Comparison of ENCODE assay signal across 40 cellular contexts in genomic region chr6:14062345-14063029, GRCh38.
"Had no signal": no experiment of that assay in that cellular context is flagged by ENCODE, and none has a peak within 500 bp of the region (broad histone marks: within the 10 kb centered on the region; RNA-seq: fewer than 3 reads in every experiment).

No MANE protein-coding gene starts in this region.

- H3K9me3 Mint-ChIP-seq: activated naive CD4-positive, alpha-beta T cell treated with anti-CD3 and anti-CD28 coated beads for 36 hours; activated naive CD4-positive, alpha-beta T cell treated with anti-CD3 and anti-CD28 coated beads, Interleukin-2, amount 10 ng/mL, durations not matched to agents 7 days and 5 days; activated naive CD4-positive, alpha-beta T cell treated with anti-CD3 and anti-CD28 coated beads, Interleukin-2, amount 50 U/mL, for 24 hours; activated naive CD4-positive, alpha-beta T cell treated with anti-CD3 and anti-CD28 coated beads, Interleukin-2, amount 50 U/mL, for 72 hours; activated naive CD8-positive, alpha-beta T cell treated with anti-CD3 and anti-CD28 coated beads, Interleukin-2, amount 10 ng/mL, durations not matched to agents 7 days and 5 days; activated T-cell treated with anti-CD3 and anti-CD28 coated beads, Interleukin-2, amount 50 U/mL, for 24 hours; activated T-cell treated with anti-CD3 and anti-CD28 coated beads, Interleukin-2, amount 50 U/mL, for 72 hours; activated T-helper 1 cell treated with anti-CD3 and anti-CD28 coated beads, Interleukin-12 subunit alpha, Interleukin-12 subunit beta, Interleukin-2, Interleukin-4 antibody, amounts not matched to agents 30 ng/mL and 10 ng/mL and 1 ng/mL, durations not matched to agents 14 hours and 24 hours and 36 hours; activated T-helper 17 cell treated with anti-CD3 and anti-CD28 coated beads, Interleukin-2, amount 50 U/mL, for 72 hours; activated T-helper 2 cell treated with anti-CD3 and anti-CD28 coated beads, Interferon-gamma antibody, Interleukin-2, Interleukin-4, amounts not matched to agents 10 μg/mL and 5 μg/mL and 100 μg/mL, durations not matched to agents 14 hours and 24 hours and 36 hours; central memory CD8-positive, alpha-beta T cell had no signal

- H3K27ac ChIP-seq: adrenal gland, ascending aorta, body of pancreas, brain microvascular endothelial cell, breast epithelium, cardiac muscle cell had no signal

- ATAC-seq: activated naive CD4-positive, alpha-beta T cell treated with anti-CD3 and anti-CD28 coated beads, Interleukin-2, amount 50 U/mL, for 72 hours; activated naive CD8-positive, alpha-beta T cell treated with anti-CD3 and anti-CD28 coated beads, Interleukin-2, amount 50 U/mL, for 24 hours; activated T-cell treated with anti-CD3 and anti-CD28 coated beads, Interleukin-2, amount 50 U/mL, for 4 hours; activated T-cell treated with anti-CD3 and anti-CD28 coated beads, Interleukin-2, amount 50 U/mL, for 72 hours; activated T-helper 17 cell treated with anti-CD3 and anti-CD28 coated beads, Interleukin-2, amount 50 U/mL, for 72 hours; body of pancreas had no signal

- H3K27me3 ChIP-seq: ascending aorta, body of pancreas, breast epithelium, cardiac muscle cell had no signal

- H3K4me1 Mint-ChIP-seq: activated naive CD8-positive, alpha-beta T cell treated with anti-CD3 and anti-CD28 coated beads for 36 hours had no signal

- H3K9me3 ChIP-seq: adrenal gland, ascending aorta, body of pancreas, breast epithelium had no signal

- DNase-seq: activated effector memory CD4-positive, alpha-beta T cell treated with anti-CD3 and anti-CD28 coated beads, Interleukin-2, amount 50 U/mL, for 16 hours; activated effector memory CD4-positive, alpha-beta T cell treated with Interleukin-2 at 50 U/mL for 16 hours; activated gamma-delta T cell; activated gamma-delta T cell treated with Interleukin-2 at 50 U/mL for 16 hours; activated naive CD4-positive, alpha-beta T cell; activated naive CD4-positive, alpha-beta T cell treated with anti-CD3 and anti-CD28 coated beads for 36 hours; activated naive CD4-positive, alpha-beta T cell treated with anti-CD3 and anti-CD28 coated beads, Interleukin-2, amount 10 ng/mL, durations not matched to agents 7 days and 5 days; activated naive CD4-positive, alpha-beta T cell treated with anti-CD3 and anti-CD28 coated beads, Interleukin-2, amount 50 U/mL, for 16 hours; activated naive CD4-positive, alpha-beta T cell treated with Interleukin-2 at 50 U/mL for 16 hours; activated naive CD8-positive, alpha-beta T cell treated with anti-CD3 and anti-CD28 coated beads for 36 hours; activated naive CD8-positive, alpha-beta T cell treated with anti-CD3 and anti-CD28 coated beads, Interleukin-2, amount 10 ng/mL, durations not matched to agents 7 days and 5 days; activated naive CD8-positive, alpha-beta T cell treated with anti-CD3 and anti-CD28 coated beads, Interleukin-2, amount 50 U/mL, for 24 hours; activated T-cell treated with anti-CD3 and anti-CD28 coated beads, Interleukin-2, amount 50 U/mL, for 1 hour; activated T-cell treated with anti-CD3 and anti-CD28 coated beads, Interleukin-2, amount 50 U/mL, for 24 hours; activated T-cell treated with anti-CD3 and anti-CD28 coated beads, Interleukin-2, amount 50 U/mL, for 4 hours; activated T-cell treated with anti-CD3 and anti-CD28 coated beads, Interleukin-2, amount 50 U/mL, for 48 hours; activated T-cell treated with anti-CD3 and anti-CD28 coated beads, Interleukin-2, amount 50 U/mL, for 72 hours; adrenal gland; amniotic stem cell; amygdala; anterior cingulate cortex; aorta; body of pancreas; brain microvascular endothelial cell; caudate nucleus; central memory CD4-positive, alpha-beta T cell; cerebellar nuclear complex had no signal

- H3K4me3 ChIP-seq: adrenal gland, ascending aorta, body of pancreas, breast epithelium, cardiac muscle cell had no signal

- FAIRE-seq: astrocyte, bronchial epithelial cell had no signal

- H3K36me3 Mint-ChIP-seq: activated naive CD4-positive, alpha-beta T cell treated with anti-CD3 and anti-CD28 coated beads, Interleukin-2, amount 10 ng/mL, durations not matched to agents 7 days and 5 days; activated naive CD4-positive, alpha-beta T cell treated with anti-CD3 and anti-CD28 coated beads, Interleukin-2, amount 50 U/mL, for 24 hours; activated naive CD8-positive, alpha-beta T cell treated with anti-CD3 and anti-CD28 coated beads for 36 hours; activated naive CD8-positive, alpha-beta T cell treated with anti-CD3 and anti-CD28 coated beads, Interleukin-2, amount 10 ng/mL, durations not matched to agents 7 days and 5 days; brain had no signal

- H3K4me3 Mint-ChIP-seq: activated naive CD4-positive, alpha-beta T cell treated with anti-CD3 and anti-CD28 coated beads for 36 hours; activated naive CD4-positive, alpha-beta T cell treated with anti-CD3 and anti-CD28 coated beads, Interleukin-2, amount 10 ng/mL, durations not matched to agents 7 days and 5 days; activated naive CD4-positive, alpha-beta T cell treated with anti-CD3 and anti-CD28 coated beads, Interleukin-2, amount 50 U/mL, for 24 hours; activated naive CD8-positive, alpha-beta T cell; activated naive CD8-positive, alpha-beta T cell treated with anti-CD3 and anti-CD28 coated beads for 36 hours; activated naive CD8-positive, alpha-beta T cell treated with anti-CD3 and anti-CD28 coated beads, Interleukin-2, amount 10 ng/mL, durations not matched to agents 7 days and 5 days; activated naive CD8-positive, alpha-beta T cell treated with anti-CD3 and anti-CD28 coated beads, Interleukin-2, amount 50 U/mL, for 24 hours; activated T-cell treated with anti-CD3 and anti-CD28 coated beads, Interleukin-2, amount 50 U/mL, for 24 hours; activated T-cell treated with anti-CD3 and anti-CD28 coated beads, Interleukin-2, amount 50 U/mL, for 4 hours; activated T-cell treated with anti-CD3 and anti-CD28 coated beads, Interleukin-2, amount 50 U/mL, for 72 hours; activated T-helper 1 cell treated with anti-CD3 and anti-CD28 coated beads, Interleukin-12 subunit alpha, Interleukin-12 subunit beta, Interleukin-2, Interleukin-4 antibody, amounts not matched to agents 30 ng/mL and 10 ng/mL and 1 ng/mL, durations not matched to agents 14 hours and 24 hours and 36 hours; activated T-helper 17 cell treated with anti-CD3 and anti-CD28 coated beads, Interleukin-2, amount 50 U/mL, for 72 hours; brain; central memory CD8-positive, alpha-beta T cell had no signal

- H3K27ac Mint-ChIP-seq: activated naive CD4-positive, alpha-beta T cell treated with anti-CD3 and anti-CD28 coated beads for 36 hours; activated naive CD4-positive, alpha-beta T cell treated with anti-CD3 and anti-CD28 coated beads, Interleukin-2, amount 10 ng/mL, durations not matched to agents 7 days and 5 days; activated naive CD4-positive, alpha-beta T cell treated with anti-CD3 and anti-CD28 coated beads, Interleukin-2, amount 50 U/mL, for 24 hours; activated naive CD4-positive, alpha-beta T cell treated with anti-CD3 and anti-CD28 coated beads, Interleukin-2, amount 50 U/mL, for 72 hours; activated naive CD8-positive, alpha-beta T cell; activated naive CD8-positive, alpha-beta T cell treated with anti-CD3 and anti-CD28 coated beads for 36 hours; activated naive CD8-positive, alpha-beta T cell treated with anti-CD3 and anti-CD28 coated beads, Interleukin-2, amount 10 ng/mL, durations not matched to agents 7 days and 5 days; activated naive CD8-positive, alpha-beta T cell treated with anti-CD3 and anti-CD28 coated beads, Interleukin-2, amount 50 U/mL, for 24 hours; activated T-cell treated with anti-CD3 and anti-CD28 coated beads, Interleukin-2, amount 50 U/mL, for 24 hours; activated T-cell treated with anti-CD3 and anti-CD28 coated beads, Interleukin-2, amount 50 U/mL, for 72 hours; activated T-helper 1 cell treated with anti-CD3 and anti-CD28 coated beads, Interleukin-12 subunit alpha, Interleukin-12 subunit beta, Interleukin-2, Interleukin-4 antibody, amounts not matched to agents 30 ng/mL and 10 ng/mL and 1 ng/mL, durations not matched to agents 14 hours and 24 hours and 36 hours; activated T-helper 17 cell treated with anti-CD3 and anti-CD28 coated beads, Interleukin-2, amount 50 U/mL, for 72 hours; activated T-helper 2 cell treated with anti-CD3 and anti-CD28 coated beads, Interferon-gamma antibody, Interleukin-2, Interleukin-4, amounts not matched to agents 10 μg/mL and 5 μg/mL and 100 μg/mL, durations not matched to agents 14 hours and 24 hours and 36 hours; brain had no signal

- H3K36me3 ChIP-seq: adrenal gland, ascending aorta, brain microvascular endothelial cell, breast epithelium, cardiac muscle cell had no signal

- H3K4me1 ChIP-seq: ascending aorta, body of pancreas, breast epithelium had no signal
